ENCODE assay signal across 9 cellular contexts in genomic region chr13:69935043-69935442, GRCh38.
DNase-seq lines count a peak whose midpoint lies in the region; ATAC-seq and TF ChIP-seq lines count a peak whose summit lies in the region.
"Had no signal": no experiment of that assay in that cellular context is flagged by ENCODE, and none has a peak within 500 bp of the region (broad histone marks: within the 10 kb centered on the region; RNA-seq: fewer than 3 reads in every experiment).

No MANE protein-coding gene starts in this region.

- TF ChIP-seq POLR2A in prostate gland (IDR thresholded peaks at IDR 0.05), result no peak

- intact Hi-C loops in prostate gland (cut with DNase I), result no loop called here

- H3K4me3 Mint-ChIP-seq in T-helper 17 cell, result no peak overlapping the region

- H3K9me3 ChIP-seq in WERI-Rb-1 (ENCODE audit: severe bottlenecking) (no peaks in the 10 kb centered on the region), prostate gland (no peaks in the 10 kb centered on the region), T-helper 17 cell (ENCODE audit: control insufficient read depth, low read length, poor library complexity, severe bottlenecking) (no peaks in the 10 kb centered on the region)

- peak; percentile 45 to 65 for DNase-seq in AML-193 (lab: John Stamatoyannopoulos, UW)
- no peak for DNase-seq in WERI-Rb-1
- no peak for DNase-seq in globus pallidus (ENCODE audit: low spot score)
- DNase-seq in prostate gland (ENCODE audit: low spot score), result no peak
- no peak for DNase-seq in GM13976 (ENCODE audit: low spot score)
- DNase-seq in T-helper 17 cell, result no peak

- H3K36me3 Mint-ChIP-seq in T-helper 17 cell (ENCODE audit: low read depth), result no peaks in the 10 kb centered on the region

- H3K4me1 Mint-ChIP-seq in T-helper 17 cell, result no peaks in the 10 kb centered on the region

- 80% methylated on average over 2 of the region's 2 CpGs for WGBS in prostate gland

- H3K27ac Mint-ChIP-seq in T-helper 17 cell, result no peak overlapping the region

- H3K36me3 ChIP-seq in WERI-Rb-1 (no peaks in the 10 kb centered on the region), prostate gland (no peaks in the 10 kb centered on the region)

- H3K4me3 ChIP-seq in WERI-Rb-1 (ENCODE audit: low read depth, low read length), result no peak overlapping the region
- no peak overlapping the region for H3K4me3 ChIP-seq in prostate gland
- H3K4me3 ChIP-seq: skin epidermis had no signal

- no peaks in the 10 kb centered on the region for H3K27me3 ChIP-seq in WERI-Rb-1 (ENCODE audit: insufficient read depth, low read depth, severe bottlenecking)
- no peaks in the 10 kb centered on the region for H3K27me3 ChIP-seq in prostate gland (replicated peaks; ENCODE audit: insufficient read depth)

- H3K27ac ChIP-seq in WERI-Rb-1, result no peak overlapping the region
- no peak overlapping the region for H3K27ac ChIP-seq in prostate gland
- H3K27ac ChIP-seq: skin epidermis had no signal

- H3K27me3 Mint-ChIP-seq in T-helper 17 cell, result no peaks in the 10 kb centered on the region

- in situ Hi-C loops in GM13976 (cut with MboI; ENCODE audit: low sequenced_read_pairs, unreplicated experiment), result no loop called here

- no peaks in the 10 kb centered on the region for H3K4me1 ChIP-seq in prostate gland (replicated peaks)

- ATAC-seq in GM19467 (IDR thresholded peaks at IDR 0.05; ENCODE audit: unreplicated experiment) (peak; percentile 95), HG03571 (IDR thresholded peaks at IDR 0.05; ENCODE audit: unreplicated experiment) (peak; percentile 86), T-helper 17 cell (no peak)

- TF ChIP-seq CTCF in WERI-Rb-1 (IDR thresholded peaks at IDR 0.05; ENCODE audit: low read depth, low read length) (0 out of 2 replicates have a peak, but pooled peaks have one; percentile 14), prostate gland (IDR thresholded peaks at IDR 0.05) (no peak), GM13976 (IDR thresholded peaks at IDR 0.05; ENCODE audit: borderline replicate concordance, control extremely low read depth, extremely low read depth, insufficient read depth, missing control alignments) (no peak)

Comparison
In these comparisons a context has a peak if more than half of its experiments do, and no peak if none do; other contexts are left out.
1. DNase-seq: peak in AML-193 (2 of 2); none in WERI-Rb-1 (single experiment), globus pallidus (single experiment), prostate gland (single experiment), GM13976 (single experiment) and T-helper 17 cell (0 of 3).